Comparison of ENCODE assay signal across 1 cellular context in the genomic region with DNA sequence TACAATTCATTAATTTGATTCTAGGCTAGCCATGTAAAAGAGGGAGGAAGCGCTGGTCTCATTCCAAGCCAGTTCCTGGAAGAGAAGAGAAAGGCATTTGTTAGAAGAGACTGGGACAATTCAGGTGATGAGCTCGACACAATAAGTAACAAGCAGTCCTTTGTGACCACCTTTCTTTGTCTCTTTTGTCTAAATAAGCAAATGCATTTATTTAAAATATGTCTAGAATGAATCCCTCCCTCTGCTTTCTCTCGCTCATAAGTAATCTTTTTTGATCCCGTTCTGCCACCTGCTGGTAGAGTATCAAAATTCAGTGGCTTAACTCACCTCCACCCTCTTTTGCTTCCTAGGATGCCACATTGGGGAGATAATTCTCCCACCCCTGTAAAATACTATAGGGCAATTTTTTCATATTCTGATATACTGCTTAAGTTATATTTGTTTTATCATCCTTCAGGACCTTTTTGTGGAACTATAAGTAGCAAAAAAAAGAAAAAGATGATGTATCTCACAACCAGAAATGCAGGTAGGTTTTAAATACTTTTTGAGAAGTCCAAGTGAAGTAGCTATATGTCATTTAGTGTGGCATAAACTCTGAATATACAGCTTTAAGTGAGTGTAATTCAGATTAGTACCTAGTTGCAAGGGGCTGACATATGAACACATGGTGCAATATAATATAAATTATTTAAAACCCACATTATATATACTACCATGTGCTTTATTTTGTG.
TF ChIP-seq lines count a peak whose summit lies in the region.

No MANE protein-coding gene starts in this region.

TF ChIP-seq in GM23338, 12 proteins besides CTCF, POLR2A, EP300 and RAD21 (continued from another document):
- TF ChIP-seq, protein P1, sequence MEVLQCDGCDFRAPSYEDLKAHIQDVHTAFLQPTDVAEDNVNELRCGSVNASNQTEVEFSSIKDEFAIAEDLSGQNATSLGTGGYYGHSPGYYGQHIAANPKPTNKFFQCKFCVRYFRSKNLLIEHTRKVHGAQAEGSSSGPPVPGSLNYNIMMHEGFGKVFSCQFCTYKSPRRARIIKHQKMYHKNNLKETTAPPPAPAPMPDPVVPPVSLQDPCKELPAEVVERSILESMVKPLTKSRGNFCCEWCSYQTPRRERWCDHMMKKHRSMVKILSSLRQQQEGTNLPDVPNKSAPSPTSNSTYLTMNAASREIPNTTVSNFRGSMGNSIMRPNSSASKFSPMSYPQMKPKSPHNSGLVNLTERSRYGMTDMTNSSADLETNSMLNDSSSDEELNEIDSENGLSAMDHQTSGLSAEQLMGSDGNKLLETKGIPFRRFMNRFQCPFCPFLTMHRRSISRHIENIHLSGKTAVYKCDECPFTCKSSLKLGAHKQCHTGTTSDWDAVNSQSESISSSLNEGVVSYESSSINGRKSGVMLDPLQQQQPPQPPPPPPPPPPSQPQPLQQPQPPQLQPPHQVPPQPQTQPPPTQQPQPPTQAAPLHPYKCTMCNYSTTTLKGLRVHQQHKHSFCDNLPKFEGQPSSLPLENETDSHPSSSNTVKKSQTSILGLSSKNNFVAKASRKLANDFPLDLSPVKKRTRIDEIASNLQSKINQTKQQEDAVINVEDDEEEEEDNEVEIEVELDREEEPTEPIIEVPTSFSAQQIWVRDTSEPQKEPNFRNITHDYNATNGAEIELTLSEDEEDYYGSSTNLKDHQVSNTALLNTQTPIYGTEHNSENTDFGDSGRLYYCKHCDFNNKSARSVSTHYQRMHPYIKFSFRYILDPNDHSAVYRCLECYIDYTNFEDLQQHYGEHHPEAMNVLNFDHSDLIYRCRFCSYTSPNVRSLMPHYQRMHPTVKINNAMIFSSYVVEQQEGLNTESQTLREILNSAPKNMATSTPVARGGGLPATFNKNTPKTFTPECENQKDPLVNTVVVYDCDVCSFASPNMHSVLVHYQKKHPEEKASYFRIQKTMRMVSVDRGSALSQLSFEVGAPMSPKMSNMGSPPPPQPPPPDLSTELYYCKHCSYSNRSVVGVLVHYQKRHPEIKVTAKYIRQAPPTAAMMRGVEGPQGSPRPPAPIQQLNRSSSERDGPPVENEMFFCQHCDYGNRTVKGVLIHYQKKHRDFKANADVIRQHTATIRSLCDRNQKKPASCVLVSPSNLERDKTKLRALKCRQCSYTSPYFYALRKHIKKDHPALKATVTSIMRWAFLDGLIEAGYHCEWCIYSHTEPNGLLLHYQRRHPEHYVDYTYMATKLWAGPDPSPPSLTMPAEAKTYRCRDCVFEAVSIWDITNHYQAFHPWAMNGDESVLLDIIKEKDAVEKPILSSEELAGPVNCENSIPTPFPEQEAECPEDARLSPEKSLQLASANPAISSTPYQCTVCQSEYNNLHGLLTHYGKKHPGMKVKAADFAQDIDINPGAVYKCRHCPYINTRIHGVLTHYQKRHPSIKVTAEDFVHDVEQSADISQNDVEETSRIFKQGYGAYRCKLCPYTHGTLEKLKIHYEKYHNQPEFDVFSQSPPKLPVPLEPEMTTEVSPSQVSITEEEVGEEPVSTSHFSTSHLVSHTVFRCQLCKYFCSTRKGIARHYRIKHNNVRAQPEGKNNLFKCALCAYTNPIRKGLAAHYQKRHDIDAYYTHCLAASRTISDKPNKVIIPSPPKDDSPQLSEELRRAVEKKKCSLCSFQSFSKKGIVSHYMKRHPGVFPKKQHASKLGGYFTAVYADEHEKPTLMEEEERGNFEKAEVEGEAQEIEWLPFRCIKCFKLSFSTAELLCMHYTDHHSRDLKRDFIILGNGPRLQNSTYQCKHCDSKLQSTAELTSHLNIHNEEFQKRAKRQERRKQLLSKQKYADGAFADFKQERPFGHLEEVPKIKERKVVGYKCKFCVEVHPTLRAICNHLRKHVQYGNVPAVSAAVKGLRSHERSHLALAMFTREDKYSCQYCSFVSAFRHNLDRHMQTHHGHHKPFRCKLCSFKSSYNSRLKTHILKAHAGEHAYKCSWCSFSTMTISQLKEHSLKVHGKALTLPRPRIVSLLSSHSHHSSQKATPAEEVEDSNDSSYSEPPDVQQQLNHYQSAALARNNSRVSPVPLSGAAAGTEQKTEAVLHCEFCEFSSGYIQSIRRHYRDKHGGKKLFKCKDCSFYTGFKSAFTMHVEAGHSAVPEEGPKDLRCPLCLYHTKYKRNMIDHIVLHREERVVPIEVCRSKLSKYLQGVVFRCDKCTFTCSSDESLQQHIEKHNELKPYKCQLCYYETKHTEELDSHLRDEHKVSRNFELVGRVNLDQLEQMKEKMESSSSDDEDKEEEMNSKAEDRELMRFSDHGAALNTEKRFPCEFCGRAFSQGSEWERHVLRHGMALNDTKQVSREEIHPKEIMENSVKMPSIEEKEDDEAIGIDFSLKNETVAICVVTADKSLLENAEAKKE (CRISPR knock-in tag; IDR thresholded peaks at IDR 0.05), result no peak
TF ChIP-seq in GM23338: peak in this region for 0.
